1 cellular context compared by ENCODE assay signal in the genomic region with DNA sequence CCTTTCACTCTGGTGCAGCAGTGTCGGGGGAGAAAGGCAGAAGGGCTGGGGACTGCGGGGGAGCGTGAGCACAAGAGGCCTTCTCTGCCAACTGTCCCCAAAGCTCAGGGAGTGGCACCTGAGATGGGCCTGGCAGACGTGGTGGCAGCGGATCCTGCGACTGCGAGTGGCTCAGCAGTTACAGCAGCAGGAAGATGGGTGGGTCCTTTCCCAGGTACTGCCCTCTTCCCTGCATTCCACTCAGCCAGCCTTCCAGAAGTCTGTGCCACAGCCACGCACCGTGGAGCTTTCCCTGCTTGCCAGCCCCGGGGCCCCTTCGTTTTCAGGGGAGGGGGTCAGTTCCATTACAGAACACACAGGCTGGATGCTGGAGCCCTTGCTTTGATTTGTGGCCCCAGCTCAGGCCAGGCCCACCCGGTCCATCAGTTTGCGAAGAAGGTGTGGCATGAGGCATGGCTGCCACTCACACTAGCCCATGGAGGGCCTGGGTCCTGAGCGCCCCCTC.
TF ChIP-seq lines count a peak whose summit lies in the region.

No MANE protein-coding gene starts in this region.

TF ChIP-seq in WTC11, 78 proteins besides CTCF, POLR2A, EP300 and RAD21 (continued from another document):
- TF ChIP-seq, protein P1, sequence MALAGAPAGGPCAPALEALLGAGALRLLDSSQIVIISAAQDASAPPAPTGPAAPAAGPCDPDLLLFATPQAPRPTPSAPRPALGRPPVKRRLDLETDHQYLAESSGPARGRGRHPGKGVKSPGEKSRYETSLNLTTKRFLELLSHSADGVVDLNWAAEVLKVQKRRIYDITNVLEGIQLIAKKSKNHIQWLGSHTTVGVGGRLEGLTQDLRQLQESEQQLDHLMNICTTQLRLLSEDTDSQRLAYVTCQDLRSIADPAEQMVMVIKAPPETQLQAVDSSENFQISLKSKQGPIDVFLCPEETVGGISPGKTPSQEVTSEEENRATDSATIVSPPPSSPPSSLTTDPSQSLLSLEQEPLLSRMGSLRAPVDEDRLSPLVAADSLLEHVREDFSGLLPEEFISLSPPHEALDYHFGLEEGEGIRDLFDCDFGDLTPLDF (CRISPR knock-in tag; IDR thresholded peaks at IDR 0.05), result no peak
- TF ChIP-seq, protein P2, sequence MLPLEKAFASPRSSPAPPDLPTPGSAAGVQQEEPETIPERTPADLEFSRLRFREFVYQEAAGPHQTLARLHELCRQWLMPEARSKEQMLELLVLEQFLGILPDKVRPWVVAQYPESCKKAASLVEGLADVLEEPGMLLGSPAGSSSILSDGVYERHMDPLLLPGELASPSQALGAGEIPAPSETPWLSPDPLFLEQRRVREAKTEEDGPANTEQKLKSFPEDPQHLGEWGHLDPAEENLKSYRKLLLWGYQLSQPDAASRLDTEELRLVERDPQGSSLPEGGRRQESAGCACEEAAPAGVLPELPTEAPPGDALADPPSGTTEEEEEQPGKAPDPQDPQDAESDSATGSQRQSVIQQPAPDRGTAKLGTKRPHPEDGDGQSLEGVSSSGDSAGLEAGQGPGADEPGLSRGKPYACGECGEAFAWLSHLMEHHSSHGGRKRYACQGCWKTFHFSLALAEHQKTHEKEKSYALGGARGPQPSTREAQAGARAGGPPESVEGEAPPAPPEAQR (CRISPR knock-in tag; IDR thresholded peaks at IDR 0.05), result no peak
- no peak for TF ChIP-seq FOXJ3 (CRISPR knock-in tag; IDR thresholded peaks at IDR 0.05; ENCODE audit: borderline replicate concordance)
- no peak for TF ChIP-seq JAZF1 (CRISPR knock-in tag; IDR thresholded peaks at IDR 0.05)
- TF ChIP-seq GRHL2 (CRISPR knock-in tag; IDR thresholded peaks at IDR 0.05; ENCODE audit: insufficient replicate concordance, severe bottlenecking), result no peak
- TF ChIP-seq, protein P3, sequence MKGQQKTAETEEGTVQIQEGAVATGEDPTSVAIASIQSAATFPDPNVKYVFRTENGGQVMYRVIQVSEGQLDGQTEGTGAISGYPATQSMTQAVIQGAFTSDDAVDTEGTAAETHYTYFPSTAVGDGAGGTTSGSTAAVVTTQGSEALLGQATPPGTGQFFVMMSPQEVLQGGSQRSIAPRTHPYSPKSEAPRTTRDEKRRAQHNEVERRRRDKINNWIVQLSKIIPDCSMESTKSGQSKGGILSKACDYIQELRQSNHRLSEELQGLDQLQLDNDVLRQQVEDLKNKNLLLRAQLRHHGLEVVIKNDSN (CRISPR knock-in tag; IDR thresholded peaks at IDR 0.05), result no peak
- TF ChIP-seq TEAD4 (CRISPR knock-in tag; IDR thresholded peaks at IDR 0.05), result no peak
- TF ChIP-seq ZNF423 (CRISPR knock-in tag; IDR thresholded peaks at IDR 0.05), result no peak
- TF ChIP-seq, protein P4, sequence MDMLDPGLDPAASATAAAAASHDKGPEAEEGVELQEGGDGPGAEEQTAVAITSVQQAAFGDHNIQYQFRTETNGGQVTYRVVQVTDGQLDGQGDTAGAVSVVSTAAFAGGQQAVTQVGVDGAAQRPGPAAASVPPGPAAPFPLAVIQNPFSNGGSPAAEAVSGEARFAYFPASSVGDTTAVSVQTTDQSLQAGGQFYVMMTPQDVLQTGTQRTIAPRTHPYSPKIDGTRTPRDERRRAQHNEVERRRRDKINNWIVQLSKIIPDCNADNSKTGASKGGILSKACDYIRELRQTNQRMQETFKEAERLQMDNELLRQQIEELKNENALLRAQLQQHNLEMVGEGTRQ (CRISPR knock-in tag; IDR thresholded peaks at IDR 0.05), result no peak
TF ChIP-seq in WTC11: peak in this region for 0.
